In the genomic region with DNA sequence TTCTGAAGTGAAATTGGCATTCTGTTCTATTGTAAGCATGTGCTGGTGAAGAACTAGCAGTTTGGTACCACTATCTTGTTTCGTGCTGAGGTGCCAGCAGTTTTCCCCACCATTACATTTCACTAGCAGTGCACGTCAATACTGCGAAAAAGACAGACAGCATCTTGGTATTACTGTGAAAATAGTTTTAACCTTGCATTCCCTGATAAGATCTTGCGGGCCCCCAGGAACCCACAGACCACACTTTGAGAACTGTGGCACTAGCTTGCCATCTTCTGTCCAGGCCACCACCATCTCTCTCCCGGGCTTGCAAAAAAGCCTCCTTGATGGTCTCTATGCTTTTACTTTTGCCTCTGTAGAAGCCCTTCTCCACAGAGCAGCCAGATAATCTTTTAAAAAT, we compare ENCODE assay signal across 12 cellular contexts.
A peak's percentile ranks its signal among the peaks of the same experiment; 100 is the strongest.
DNase-seq lines count a peak whose midpoint lies in the region; ATAC-seq and TF ChIP-seq lines count a peak whose summit lies in the region.
"Had no signal": no experiment of that assay in that cellular context is flagged by ENCODE, and none has a peak within 500 bp of the region (broad histone marks: within the 10 kb centered on the region; RNA-seq: fewer than 3 reads in every experiment).

No MANE protein-coding gene starts in this region.

- H3K36me3 ChIP-seq in osteoblast (ENCODE audit: insufficient read depth, low read length) (no peaks in the 10 kb centered on the region), Karpas-422 (ENCODE audit: insufficient read depth, low read length) (no peaks in the 10 kb centered on the region), mammary epithelial cell (ENCODE audit: insufficient read depth, low read length) (no peaks in the 10 kb centered on the region)

- peaks cover 59% of the 10 kb centered on the region for H3K4me1 Mint-ChIP-seq in activated naive CD8-positive, alpha-beta T cell treated with anti-CD3 and anti-CD28 coated beads, Interleukin-2, amount 10 ng/mL, durations not matched to agents 7 days and 5 days

- H3K4me3 Mint-ChIP-seq in activated naive CD8-positive, alpha-beta T cell treated with anti-CD3 and anti-CD28 coated beads, Interleukin-2, amount 10 ng/mL, durations not matched to agents 7 days and 5 days, result peak overlapping the region; percentile 64

- no TSS peak for BruUV-seq in mammary epithelial cell (replicated peaks; lab: Mats Ljungman, UMichigan)

- peaks cover 41% of the 10 kb centered on the region for H3K36me3 Mint-ChIP-seq in activated naive CD8-positive, alpha-beta T cell treated with anti-CD3 and anti-CD28 coated beads, Interleukin-2, amount 10 ng/mL, durations not matched to agents 7 days and 5 days

- peak overlapping the region; percentile 93 for H3K27ac Mint-ChIP-seq in activated naive CD8-positive, alpha-beta T cell treated with anti-CD3 and anti-CD28 coated beads, Interleukin-2, amount 10 ng/mL, durations not matched to agents 7 days and 5 days

- H3K4me1 ChIP-seq in osteoblast (ENCODE audit: insufficient read depth, low read length), result no peaks in the 10 kb centered on the region
- H3K4me1 ChIP-seq in Karpas-422 (ENCODE audit: low read length), result peaks cover 17% of the 10 kb centered on the region
- H3K4me1 ChIP-seq in mammary epithelial cell (ENCODE audit: insufficient read depth, low read length), result peaks cover 5% of the 10 kb centered on the region
- H3K4me1 ChIP-seq: body of pancreas had no signal

- peaks cover 25% of the 10 kb centered on the region for H3K9me3 Mint-ChIP-seq in activated naive CD8-positive, alpha-beta T cell treated with anti-CD3 and anti-CD28 coated beads, Interleukin-2, amount 10 ng/mL, durations not matched to agents 7 days and 5 days

- intact Hi-C loops in mammary epithelial cell (cut with micrococcal nuclease), result no loop called here

- in situ Hi-C loops in mammary epithelial cell (cut with MboI; ENCODE audit: low sequenced_read_pairs in 2 of 2), result no loop called here

- H2AFZ ChIP-seq in osteoblast (ENCODE audit: low read length) (no peak overlapping the region), Karpas-422 (ENCODE audit: low read length) (no peak overlapping the region), mammary epithelial cell (ENCODE audit: low read depth, low read length) (no peak overlapping the region)

- peak; percentile 79 for ATAC-seq in activated naive CD8-positive, alpha-beta T cell treated with anti-CD3 and anti-CD28 coated beads, Interleukin-2, amount 10 ng/mL, durations not matched to agents 7 days and 5 days (ENCODE audit: low read depth)
- ATAC-seq: body of pancreas had no signal

- WGBS in mammary epithelial cell (ENCODE audit: low coverage, missing lambda C conversion rate), result 98% methylated on average over 5 of the region's 5 CpGs

- H3K4me2 ChIP-seq in osteoblast (ENCODE audit: insufficient read depth, low read length) (no peak overlapping the region), Karpas-422 (ENCODE audit: low read depth, low read length, poor library complexity, severe bottlenecking) (no peak overlapping the region), mammary epithelial cell (ENCODE audit: insufficient read depth, low read depth, low read length) (no peak overlapping the region)

- H4K20me1 ChIP-seq in osteoblast (ENCODE audit: insufficient read depth, low read length), result no peaks in the 10 kb centered on the region
- no peaks in the 10 kb centered on the region for H4K20me1 ChIP-seq in Karpas-422 (ENCODE audit: insufficient read depth, low read depth, low read length)
- no peaks in the 10 kb centered on the region for H4K20me1 ChIP-seq in mammary epithelial cell (ENCODE audit: insufficient read depth, low read length)

- no peak for TF ChIP-seq CTCF in osteoblast (IDR thresholded peaks at IDR 0.05; ENCODE audit: extremely low read depth, low read depth, low read length)
- TF ChIP-seq CTCF in mammary epithelial cell (conservative IDR thresholded peaks at IDR 0.05 in 1 of 2, IDR thresholded peaks at IDR 0.05 in 1 of 2; ENCODE audit: extremely low read depth in 1 of 2, insufficient read depth in 1 of 2, low read depth in 1 of 2, low read length in 2 of 2), result no peak

- H3K27ac ChIP-seq in substantia nigra (ENCODE audit: low read depth, low read length, poor library complexity, severe bottlenecking), result no peak overlapping the region
- no peak overlapping the region for H3K27ac ChIP-seq in osteoblast (ENCODE audit: low read depth, low read length)
- H3K27ac ChIP-seq in Karpas-422 (ENCODE audit: low read length), result no peak overlapping the region
- H3K27ac ChIP-seq in mammary epithelial cell (ENCODE audit: insufficient read depth, low read depth, low read length), result no peak overlapping the region
- H3K27ac ChIP-seq: body of pancreas had no signal

- POLR2A ChIA-PET in activated naive CD8-positive, alpha-beta T cell treated with anti-CD3 and anti-CD28 coated beads, Interleukin-2, amount 10 ng/mL, durations not matched to agents 7 days and 5 days (lab: Charles Lee), result interaction anchor here (0.5 to 5.8 kb wide), 8 partner anchors 13 to 170 kb away, joined by 3 to 53 read pairs (median 5); no protein-coding TSS in a partner anchor

- H3K9me3 ChIP-seq in osteoblast (ENCODE audit: low read depth, low read length) (peaks cover 3% of the 10 kb centered on the region), Karpas-422 (ENCODE audit: low read length) (peaks cover 9% of the 10 kb centered on the region; the same call in 1 of the 2 replicates), mammary epithelial cell (replicated peaks; ENCODE audit: insufficient read depth, low read length) (no peaks in the 10 kb centered on the region)
- H3K9me3 ChIP-seq: body of pancreas had no signal

- CTCF ChIA-PET in mammary epithelial cell (lab: Charles Lee; ENCODE audit: low non-redundant PET), result no interaction called here

- dilution Hi-C loops in mammary epithelial cell (cut with HindIII; ENCODE audit: low sequenced_read_pairs), result no loop called here

- H3K4me3 ChIP-seq in Jurkat, Clone E6-1 (ENCODE audit: low read length), result no peak overlapping the region
- H3K4me3 ChIP-seq in osteoblast (ENCODE audit: insufficient read depth, low read length), result no peak overlapping the region
- H3K4me3 ChIP-seq in Karpas-422 (ENCODE audit: low read length), result no peak overlapping the region
- H3K4me3 ChIP-seq in mammary epithelial cell (replicated peaks in 1 of 3; ENCODE audit: insufficient read depth in 1 of 3, low read depth in 2 of 3, low read length in 3 of 3), result no peak overlapping the region
- H3K4me3 ChIP-seq: body of pancreas had no signal

- H3K27me3 Mint-ChIP-seq in activated naive CD8-positive, alpha-beta T cell treated with anti-CD3 and anti-CD28 coated beads, Interleukin-2, amount 10 ng/mL, durations not matched to agents 7 days and 5 days, result no peaks in the 10 kb centered on the region

- no peaks in the 10 kb centered on the region for H3K79me2 ChIP-seq in osteoblast (ENCODE audit: insufficient read depth, low read length)
- no peaks in the 10 kb centered on the region for H3K79me2 ChIP-seq in Karpas-422 (ENCODE audit: low read length)
- H3K79me2 ChIP-seq in mammary epithelial cell (ENCODE audit: insufficient read depth, low read length), result no peaks in the 10 kb centered on the region

- H3K27me3 ChIP-seq in osteoblast (ENCODE audit: insufficient read depth, low read length), result no peaks in the 10 kb centered on the region
- H3K27me3 ChIP-seq in Karpas-422 (ENCODE audit: low read length), result no peaks in the 10 kb centered on the region; the same call in 1 of the 2 replicates
- no peaks in the 10 kb centered on the region for H3K27me3 ChIP-seq in mammary epithelial cell (ENCODE audit: insufficient read depth, low read length)
- H3K27me3 ChIP-seq: body of pancreas had no signal

- H3K9ac ChIP-seq in Karpas-422 (ENCODE audit: low read length), result no peak overlapping the region
- H3K9ac ChIP-seq in mammary epithelial cell (ENCODE audit: insufficient read depth, low read length), result no peak overlapping the region

- H3K9me2 ChIP-seq in Karpas-422 (replicated peaks; ENCODE audit: insufficient read depth, low read length), result no peaks in the 10 kb centered on the region

- peak; percentile 83 for DNase-seq in Jurkat, Clone E6-1 (ENCODE audit: low read depth, low spot score)
- DNase-seq in activated CD8-positive, alpha-beta memory T cell treated with anti-CD3 and anti-CD28 coated beads for 1 hour (ENCODE audit: extremely low read depth in 1 of 2, low read depth in 1 of 2), result peak; percentile 17 to 57
- DNase-seq in activated naive CD8-positive, alpha-beta T cell treated with anti-CD3 and anti-CD28 coated beads, Interleukin-2, amount 10 ng/mL, durations not matched to agents 7 days and 5 days, result peak; percentile 87
- DNase-seq in stimulated activated CD8-positive, alpha-beta memory T cell treated with anti-CD3 and anti-CD28 coated beads, Interleukin-15, amount 100 ng/mL, for 4 hours (ENCODE audit: low read depth in 2 of 2), result peak; percentile 26 to 39
- DNase-seq in substantia nigra (lab: John Stamatoyannopoulos, UW) (no peak), osteoblast (ENCODE audit: insufficient read length, low spot score, missing footprints) (no peak), Karpas-422 (no peak), mammary epithelial cell (no peak)
- DNase-seq: body of pancreas, GOT3, NCI-H2081, retina had no signal

Comparison
In these comparisons a context has a peak if more than half of its experiments do, and no peak if none do; other contexts are left out.
1. DNase-seq: peak in Jurkat, Clone E6-1 (single experiment), activated CD8-positive, alpha-beta memory T cell treated with anti-CD3 and anti-CD28 coated beads for 1 hour (2 of 2), activated naive CD8-positive, alpha-beta T cell treated with anti-CD3 and anti-CD28 coated beads, Interleukin-2, amount 10 ng/mL, durations not matched to agents 7 days and 5 days (single experiment) and stimulated activated CD8-positive, alpha-beta memory T cell treated with anti-CD3 and anti-CD28 coated beads, Interleukin-15, amount 100 ng/mL, for 4 hours (2 of 2); none in substantia nigra (0 of 49), osteoblast (single experiment), Karpas-422 (single experiment) and mammary epithelial cell (single experiment).